Comparison of ENCODE assay signal across 1 cellular context in the genomic region with DNA sequence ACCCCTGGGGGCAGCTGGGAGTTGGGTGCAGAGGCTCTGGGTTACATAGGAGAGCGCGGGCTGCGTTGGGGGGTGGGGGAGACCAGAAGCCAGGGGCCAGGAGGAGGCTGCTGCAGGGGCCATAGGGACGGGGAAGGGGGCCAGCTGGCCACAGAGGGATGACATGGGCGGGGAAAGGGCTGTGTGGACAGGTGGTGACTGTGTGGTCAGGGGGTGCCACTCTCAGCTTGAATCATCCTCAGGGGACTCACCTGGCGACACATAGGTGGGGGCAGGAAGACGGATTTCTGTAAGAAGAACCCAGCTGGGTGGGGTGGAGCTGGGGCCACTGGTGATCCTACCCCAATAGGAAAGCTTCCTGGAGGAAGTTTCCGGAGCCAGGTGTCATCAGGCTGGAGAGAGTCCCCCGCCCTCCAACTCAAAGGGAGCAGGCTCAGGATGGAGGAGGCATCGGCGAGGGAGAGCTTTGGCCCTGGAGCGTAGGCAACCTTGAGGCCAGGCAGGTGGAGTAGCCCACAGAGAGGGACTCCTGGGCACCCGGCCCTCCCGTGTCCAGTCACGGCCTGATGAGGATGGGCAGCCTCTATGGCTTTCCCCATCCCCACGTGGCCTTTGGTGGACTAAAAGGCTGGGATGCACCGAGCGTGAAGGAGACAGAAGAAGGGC.
A peak's percentile ranks its signal among the peaks of the same experiment; 100 is the strongest.
TF ChIP-seq lines count a peak whose summit lies in the region.

No MANE protein-coding gene starts in this region.

TF ChIP-seq in GM12878, 131 proteins besides CTCF, POLR2A, EP300 and RAD21:
- TF ChIP-seq TCF3 (IDR thresholded peaks at IDR 0.05; ENCODE audit: borderline replicate concordance, insufficient read depth, low read depth, low read length) (peak; percentile 73; the same call in 1 of the 2 replicates), ZNF207 (IDR thresholded peaks at IDR 0.05; ENCODE audit: borderline replicate concordance) (no peak), NRF1 (conservative IDR thresholded peaks at IDR 0.05; ENCODE audit: low read depth, low read length) (no peak), SIN3A (IDR thresholded peaks at IDR 0.05; ENCODE audit: low read depth, low read length) (no peak), MEF2B (IDR thresholded peaks at IDR 0.05; ENCODE audit: partially characterized antibody, poor library complexity, severe bottlenecking) (no peak), CBX3 (IDR thresholded peaks at IDR 0.05; ENCODE audit: borderline replicate concordance, low read depth) (no peak), ETV6 (conservative IDR thresholded peaks at IDR 0.05 in 1 of 2, IDR thresholded peaks at IDR 0.05 in 1 of 2; ENCODE audit: borderline replicate concordance in 1 of 2, low read depth in 1 of 2) (no peak), JUND (IDR thresholded peaks at IDR 0.05; ENCODE audit: low read depth, low read length) (no peak), TCF12 (IDR thresholded peaks at IDR 0.05; ENCODE audit: low read depth, low read length) (peak; percentile 71; the same call in 1 of the 2 replicates), NFYA (IDR thresholded peaks at IDR 0.05; ENCODE audit: borderline replicate concordance, low read depth, low read length) (no peak)
- TF ChIP-seq, protein P1, sequence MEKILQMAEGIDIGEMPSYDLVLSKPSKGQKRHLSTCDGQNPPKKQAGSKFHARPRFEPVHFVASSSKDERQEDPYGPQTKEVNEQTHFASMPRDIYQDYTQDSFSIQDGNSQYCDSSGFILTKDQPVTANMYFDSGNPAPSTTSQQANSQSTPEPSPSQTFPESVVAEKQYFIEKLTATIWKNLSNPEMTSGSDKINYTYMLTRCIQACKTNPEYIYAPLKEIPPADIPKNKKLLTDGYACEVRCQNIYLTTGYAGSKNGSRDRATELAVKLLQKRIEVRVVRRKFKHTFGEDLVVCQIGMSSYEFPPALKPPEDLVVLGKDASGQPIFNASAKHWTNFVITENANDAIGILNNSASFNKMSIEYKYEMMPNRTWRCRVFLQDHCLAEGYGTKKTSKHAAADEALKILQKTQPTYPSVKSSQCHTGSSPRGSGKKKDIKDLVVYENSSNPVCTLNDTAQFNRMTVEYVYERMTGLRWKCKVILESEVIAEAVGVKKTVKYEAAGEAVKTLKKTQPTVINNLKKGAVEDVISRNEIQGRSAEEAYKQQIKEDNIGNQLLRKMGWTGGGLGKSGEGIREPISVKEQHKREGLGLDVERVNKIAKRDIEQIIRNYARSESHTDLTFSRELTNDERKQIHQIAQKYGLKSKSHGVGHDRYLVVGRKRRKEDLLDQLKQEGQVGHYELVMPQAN (conservative IDR thresholded peaks at IDR 0.05): no peak
- TF ChIP-seq, protein P2, sequence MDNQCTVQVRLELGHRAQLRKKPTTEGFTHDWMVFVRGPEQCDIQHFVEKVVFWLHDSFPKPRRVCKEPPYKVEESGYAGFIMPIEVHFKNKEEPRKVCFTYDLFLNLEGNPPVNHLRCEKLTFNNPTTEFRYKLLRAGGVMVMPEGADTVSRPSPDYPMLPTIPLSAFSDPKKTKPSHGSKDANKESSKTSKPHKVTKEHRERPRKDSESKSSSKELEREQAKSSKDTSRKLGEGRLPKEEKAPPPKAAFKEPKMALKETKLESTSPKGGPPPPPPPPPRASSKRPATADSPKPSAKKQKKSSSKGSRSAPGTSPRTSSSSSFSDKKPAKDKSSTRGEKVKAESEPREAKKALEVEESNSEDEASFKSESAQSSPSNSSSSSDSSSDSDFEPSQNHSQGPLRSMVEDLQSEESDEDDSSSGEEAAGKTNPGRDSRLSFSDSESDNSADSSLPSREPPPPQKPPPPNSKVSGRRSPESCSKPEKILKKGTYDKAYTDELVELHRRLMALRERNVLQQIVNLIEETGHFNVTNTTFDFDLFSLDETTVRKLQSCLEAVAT (IDR thresholded peaks at IDR 0.05): no peak
